Comparison of ENCODE assay signal across 11 cellular contexts in genomic region chr14:68519788-68520187, GRCh38.
A peak's percentile ranks its signal among the peaks of the same experiment; 100 is the strongest.
DNase-seq lines count a peak whose midpoint lies in the region; ATAC-seq and TF ChIP-seq lines count a peak whose summit lies in the region.
"Had no signal": no experiment of that assay in that cellular context is flagged by ENCODE, and none has a peak within 500 bp of the region (broad histone marks: within the 10 kb centered on the region; RNA-seq: fewer than 3 reads in every experiment).

No MANE protein-coding gene starts in this region.

- no peaks in the 10 kb centered on the region for H3K9me3 ChIP-seq in esophagus squamous epithelium

- no peak for TF ChIP-seq CTCF in esophagus squamous epithelium (IDR thresholded peaks at IDR 0.05)

- ATAC-seq in GM18517 (IDR thresholded peaks at IDR 0.05; ENCODE audit: unreplicated experiment) (peak; percentile 68), HG03025 (IDR thresholded peaks at IDR 0.05; ENCODE audit: low FRiP score, unreplicated experiment) (peak; percentile 71), HG03460 (IDR thresholded peaks at IDR 0.05; ENCODE audit: unreplicated experiment) (no peak), left lobe of liver (no peak), HG03457 (IDR thresholded peaks at IDR 0.05; ENCODE audit: unreplicated experiment) (no peak)
- peak; percentile 69 to 81 for ATAC-seq in stimulated activated naive B cell treated with anti-CD40 and anti-IgM and Interleukin-4, amounts not matched to agents 10 μg/mL and 1 μg/mL and 100 μg/mL, for 72 hours (replicated peaks)
- ATAC-seq: activated T-cell treated with anti-CD3 and anti-CD28 coated beads, Interleukin-2, amount 50 U/mL, for 4 hours had no signal

- H3K36me3 ChIP-seq in esophagus squamous epithelium, result no peaks in the 10 kb centered on the region

- no peak overlapping the region for H3K4me3 ChIP-seq in esophagus squamous epithelium

- H3K27ac Mint-ChIP-seq in stimulated activated naive B cell treated with anti-CD40 and anti-IgM and Interleukin-4, amounts not matched to agents 10 μg/mL and 1 μg/mL and 100 μg/mL, for 72 hours, result peak overlapping the region; percentile 89

- H3K27me3 ChIP-seq in esophagus squamous epithelium, result no peaks in the 10 kb centered on the region

- WGBS in esophagus squamous epithelium, 2 donors, result 36 to 41% methylated on average over 3 of the region's 3 CpGs

- peak overlapping the region; percentile 65 for H3K4me3 Mint-ChIP-seq in stimulated activated naive B cell treated with anti-CD40 and anti-IgM and Interleukin-4, amounts not matched to agents 10 μg/mL and 1 μg/mL and 100 μg/mL, for 72 hours
- H3K4me3 Mint-ChIP-seq: activated T-cell treated with anti-CD3 and anti-CD28 coated beads, Interleukin-2, amount 50 U/mL, for 4 hours had no signal

- in situ Hi-C loops in ACHN (cut with HindIII; ENCODE audit: low pct_ligation_motif_present, low pct_unique_long_range_greater_than_20kb, low sequenced_read_pairs), result no loop called here

- peak overlapping the region; percentile 80 to 90 (median 88) for H3K27ac ChIP-seq in esophagus squamous epithelium
- H3K27ac ChIP-seq: VCaP had no signal

- peaks cover 0 to 2% of the 10 kb centered on the region in 2 donors for H3K36me3 Mint-ChIP-seq in stimulated activated naive B cell treated with anti-CD40 and anti-IgM and Interleukin-4, amounts not matched to agents 10 μg/mL and 1 μg/mL and 100 μg/mL, for 72 hours

- peaks cover 1 to 2% of the 10 kb centered on the region in 2 donors for H3K9me3 Mint-ChIP-seq in stimulated activated naive B cell treated with anti-CD40 and anti-IgM and Interleukin-4, amounts not matched to agents 10 μg/mL and 1 μg/mL and 100 μg/mL, for 72 hours
- H3K9me3 Mint-ChIP-seq: activated T-cell treated with anti-CD3 and anti-CD28 coated beads, Interleukin-2, amount 50 U/mL, for 4 hours had no signal

- H3K4me1 Mint-ChIP-seq in stimulated activated naive B cell treated with anti-CD40 and anti-IgM and Interleukin-4, amounts not matched to agents 10 μg/mL and 1 μg/mL and 100 μg/mL, for 72 hours, result peaks cover 29 to 66% of the 10 kb centered on the region in 2 donors

- no peaks in the 10 kb centered on the region for H3K27me3 Mint-ChIP-seq in stimulated activated naive B cell treated with anti-CD40 and anti-IgM and Interleukin-4, amounts not matched to agents 10 μg/mL and 1 μg/mL and 100 μg/mL, for 72 hours

- DNase-seq in esophagus squamous epithelium (lab: John Stamatoyannopoulos, UW), result no peak
- no peak for DNase-seq in stimulated activated naive B cell treated with anti-CD40 and anti-IgM and Interleukin-4, amounts not matched to agents 10 μg/mL and 1 μg/mL and 100 μg/mL, for 72 hours
- no peak for DNase-seq in left lobe of liver (ENCODE audit: low spot score)
- DNase-seq in ACHN, result no peak
- DNase-seq: activated T-cell treated with anti-CD3 and anti-CD28 coated beads, Interleukin-2, amount 50 U/mL, for 4 hours; DMS53 had no signal

- peaks cover 39 to 96% (median 53%) of the 10 kb centered on the region in 3 donors for H3K4me1 ChIP-seq in esophagus squamous epithelium

- no peak for TF ChIP-seq POLR2A in esophagus squamous epithelium (IDR thresholded peaks at IDR 0.05)

- intact Hi-C loops in esophagus squamous epithelium (cut with DNase I), result no loop called here

Comparison
In these comparisons a context has a peak if more than half of its experiments do, and no peak if none do; other contexts are left out.
1. ATAC-seq: peak in GM18517 (single experiment), HG03025 (single experiment) and stimulated activated naive B cell treated with anti-CD40 and anti-IgM and Interleukin-4, amounts not matched to agents 10 μg/mL and 1 μg/mL and 100 μg/mL, for 72 hours (2 of 2); none in HG03460 (single experiment), left lobe of liver (single experiment) and HG03457 (single experiment).